Comparison of ENCODE assay signal across 1 cellular context in genomic region chr11:125978778-125979378, GRCh38.
TF ChIP-seq lines count a peak whose summit lies in the region.

No MANE protein-coding gene starts in this region.

TF ChIP-seq in HepG2, 621 proteins besides CTCF, POLR2A, EP300 and RAD21 (continued from another document):
- TF ChIP-seq ZBTB49 (CRISPR knock-in tag; IDR thresholded peaks at IDR 0.05; ENCODE audit: borderline replicate concordance) (no peak), TIGD3 (CRISPR knock-in tag; IDR thresholded peaks at IDR 0.05; ENCODE audit: borderline replicate concordance) (no peak), FOXO1 (CRISPR knock-in tag; IDR thresholded peaks at IDR 0.05) (no peak), ZNF362 (CRISPR knock-in tag; IDR thresholded peaks at IDR 0.05; ENCODE audit: borderline replicate concordance) (no peak), SIX4 (CRISPR knock-in tag; IDR thresholded peaks at IDR 0.05) (no peak), FOXM1 (CRISPR knock-in tag; IDR thresholded peaks at IDR 0.05) (no peak), BCL6 (CRISPR knock-in tag; IDR thresholded peaks at IDR 0.05) (peak; percentile 59), AKAP8 (CRISPR knock-in tag; IDR thresholded peaks at IDR 0.05) (no peak), NR0B2 (CRISPR knock-in tag; IDR thresholded peaks at IDR 0.05) (no peak), AGO1 (IDR thresholded peaks at IDR 0.05; ENCODE audit: low read depth, low read length, poor library complexity, severe bottlenecking) (no peak), RARA (CRISPR knock-in tag; IDR thresholded peaks at IDR 0.05) (peak; percentile 27; the same call in 1 of the 2 replicates), ZNF839 (CRISPR knock-in tag; IDR thresholded peaks at IDR 0.05; ENCODE audit: borderline replicate concordance) (no peak), ATF2 (CRISPR knock-in tag; IDR thresholded peaks at IDR 0.05) (no peak)
TF ChIP-seq in HepG2: peak in this region for 2.
